10 cellular contexts compared by ENCODE assay signal in genomic region chr17:49896222-49896621, GRCh38. TPM values are rescaled to one million over a fixed set of nuclear protein-coding genes. Genes with fewer than 3 reads are reported as not detected.
"Had no signal": no experiment of that assay in that cellular context is flagged by ENCODE, and none has a peak within 500 bp of the region (broad histone marks: within the 10 kb centered on the region; RNA-seq: fewer than 3 reads in every experiment).

No MANE protein-coding gene starts in this region.

- H3K4me2 ChIP-seq: GM23338 had no signal

- H3K27ac ChIP-seq: HL-60 had no signal

- H3K4me3 ChIP-seq: GM23338, K562 had no signal

- ATAC-seq: GM23338, K562 had no signal

- DNase-seq: H9, HCEC 1CT, HFFc6, IMR-90 had no signal

- FAIRE-seq: H1, H54, K562 had no signal

- H2AFZ ChIP-seq: GM23338 had no signal

RNA-seq across cellular contexts. Expression of gene TAC4, which starts 48.4 kb away (rescaled TPM):
- total RNA-seq: GM23338, H1, H9, HFFc6, HT1080, IMR-90, K562 had no signal
- polyA plus RNA-seq: GM23338, IMR-90 had no signal
